In the genomic region with DNA sequence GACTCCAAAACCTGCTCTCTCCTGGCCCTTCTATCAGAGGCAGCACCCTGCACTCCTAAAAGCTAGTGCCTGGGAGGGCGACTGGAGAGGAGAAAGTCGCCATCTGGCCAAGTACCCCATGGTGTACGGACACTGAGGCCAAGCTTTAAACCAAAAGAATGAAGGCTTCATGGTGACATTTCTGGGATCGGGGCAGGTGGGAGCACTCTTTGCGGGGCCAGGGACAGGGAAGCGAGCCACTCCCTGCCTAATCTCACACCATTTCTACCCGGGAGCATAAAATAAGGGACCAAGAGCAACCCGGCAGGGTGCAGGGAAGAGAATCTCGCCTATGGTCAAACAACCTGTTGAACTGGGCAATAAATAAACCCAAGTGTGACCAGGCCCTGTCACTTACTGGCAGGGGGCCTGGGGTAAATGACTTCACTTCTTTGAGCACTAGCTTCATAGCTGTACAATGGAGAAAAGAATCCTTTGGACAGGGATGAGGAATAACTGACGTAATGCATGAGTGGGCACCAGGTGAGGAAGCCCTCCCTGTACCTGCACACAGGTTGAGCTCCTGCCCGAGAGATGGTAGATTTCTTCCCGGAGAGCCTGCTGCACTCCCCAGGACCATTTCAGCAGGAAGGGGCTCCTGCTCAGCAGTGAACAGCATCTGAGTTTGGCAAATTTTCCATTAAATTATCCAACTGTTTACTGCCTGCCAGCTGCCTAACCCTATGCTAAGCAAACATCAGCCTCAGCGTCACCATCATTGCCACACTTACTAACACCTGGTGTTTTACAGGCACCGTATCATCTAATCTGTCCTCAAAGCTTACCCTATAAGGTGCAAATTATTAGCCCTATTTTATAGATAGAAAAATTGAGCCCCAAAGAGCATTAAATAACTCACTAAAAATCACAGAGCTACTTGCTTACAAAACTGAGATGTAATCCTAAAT, we compare ENCODE assay signal across 1 cellular context.
TF ChIP-seq lines count a peak whose summit lies in the region.

No MANE protein-coding gene starts in this region.

TF ChIP-seq in HepG2, 621 proteins besides CTCF, POLR2A, EP300 and RAD21 (continued from another document and continues in another):
- TF ChIP-seq ERF (CRISPR knock-in tag; IDR thresholded peaks at IDR 0.05) (no peak), ZNF724P (CRISPR knock-in tag; IDR thresholded peaks at IDR 0.05; ENCODE audit: borderline replicate concordance) (no peak), ZNF44 (CRISPR knock-in tag; IDR thresholded peaks at IDR 0.05) (no peak), ZNF33A (CRISPR knock-in tag; IDR thresholded peaks at IDR 0.05; ENCODE audit: borderline replicate concordance) (no peak), ZNF543 (CRISPR knock-in tag; IDR thresholded peaks at IDR 0.05) (no peak), ZNF598 (CRISPR knock-in tag; IDR thresholded peaks at IDR 0.05; ENCODE audit: borderline replicate concordance) (no peak), U2AF2 (IDR thresholded peaks at IDR 0.05; ENCODE audit: low read depth, low read length) (0 out of 2 replicates have a peak, but pooled peaks have one; percentile 26), ZNF225 (CRISPR knock-in tag; IDR thresholded peaks at IDR 0.05) (no peak), ZNF883 (CRISPR knock-in tag; IDR thresholded peaks at IDR 0.05; ENCODE audit: not compliant biosample characterization) (no peak), ZNF747 (CRISPR knock-in tag; IDR thresholded peaks at IDR 0.05; ENCODE audit: borderline replicate concordance) (no peak), ONECUT2 (CRISPR knock-in tag; IDR thresholded peaks at IDR 0.05) (no peak), CREB3 (CRISPR knock-in tag; IDR thresholded peaks at IDR 0.05) (no peak), PHF5A (CRISPR knock-in tag; IDR thresholded peaks at IDR 0.05; ENCODE audit: low read depth, unreplicated experiment) (no peak), KDM1A (CRISPR knock-in tag; IDR thresholded peaks at IDR 0.05) (no peak), ZNF800 (CRISPR knock-in tag; IDR thresholded peaks at IDR 0.05) (no peak), RFX3 (CRISPR knock-in tag; IDR thresholded peaks at IDR 0.05) (no peak), MTF1 (CRISPR knock-in tag; IDR thresholded peaks at IDR 0.05) (0 out of 2 replicates have a peak, but pooled peaks have one; percentile 26), MTA1 (CRISPR knock-in tag; IDR thresholded peaks at IDR 0.05; ENCODE audit: borderline replicate concordance) (no peak), CREM (IDR thresholded peaks at IDR 0.05) (no peak), CREM (CRISPR knock-in tag; IDR thresholded peaks at IDR 0.05) (no peak), ZNF562 (CRISPR knock-in tag; IDR thresholded peaks at IDR 0.05; ENCODE audit: borderline replicate concordance) (no peak), KAT2B (IDR thresholded peaks at IDR 0.05; ENCODE audit: borderline replicate concordance, low read depth, low read length) (no peak), MAZ (IDR thresholded peaks at IDR 0.05; ENCODE audit: borderline replicate concordance, low read depth, low read length) (no peak), MAZ (CRISPR knock-in tag; IDR thresholded peaks at IDR 0.05; ENCODE audit: low read depth) (no peak), ZNF121 (CRISPR knock-in tag; IDR thresholded peaks at IDR 0.05) (no peak), TARDBP (CRISPR knock-in tag; IDR thresholded peaks at IDR 0.05) (no peak), ZNF550 (CRISPR knock-in tag; IDR thresholded peaks at IDR 0.05; ENCODE audit: borderline replicate concordance) (no peak), E2F1 (CRISPR knock-in tag; IDR thresholded peaks at IDR 0.05) (no peak), ARID3A (IDR thresholded peaks at IDR 0.05; ENCODE audit: low read depth, low read length) (no peak), ZSCAN22 (CRISPR knock-in tag; IDR thresholded peaks at IDR 0.05) (no peak), KMT2A (CRISPR knock-in tag; IDR thresholded peaks at IDR 0.05) (no peak), RBAK (CRISPR knock-in tag; IDR thresholded peaks at IDR 0.05) (no peak), GLI4 (CRISPR knock-in tag; IDR thresholded peaks at IDR 0.05; ENCODE audit: borderline replicate concordance) (no peak), TBX3 (IDR thresholded peaks at IDR 0.05; ENCODE audit: borderline replicate concordance) (no peak), ZNF552 (CRISPR knock-in tag; IDR thresholded peaks at IDR 0.05; ENCODE audit: borderline replicate concordance) (no peak; the same call in 1 of the 2 replicates), SATB2 (CRISPR knock-in tag; IDR thresholded peaks at IDR 0.05) (no peak), DR1 (CRISPR knock-in tag; IDR thresholded peaks at IDR 0.05) (no peak), EED (CRISPR knock-in tag; IDR thresholded peaks at IDR 0.05) (0 out of 2 replicates have a peak, but pooled peaks have one; percentile 39), ISX (CRISPR knock-in tag; conservative IDR thresholded peaks at IDR 0.05) (no peak), NONO (IDR thresholded peaks at IDR 0.05) (no peak), NONO (CRISPR knock-in tag; conservative IDR thresholded peaks at IDR 0.05) (peak; percentile 14; the same call in 1 of the 2 replicates), ZNF17 (CRISPR knock-in tag; IDR thresholded peaks at IDR 0.05) (no peak), AGO2 (optimal IDR thresholded peaks at IDR 0.05; ENCODE audit: low read depth, low read length) (peak; percentile 75), MEIS2 (CRISPR knock-in tag; IDR thresholded peaks at IDR 0.05) (no peak), ZSCAN20 (CRISPR knock-in tag; IDR thresholded peaks at IDR 0.05; ENCODE audit: borderline replicate concordance) (no peak), CCAR2 (optimal IDR thresholded peaks at IDR 0.05; ENCODE audit: low read depth, low read length) (no peak), ZNF138 (CRISPR knock-in tag; IDR thresholded peaks at IDR 0.05; ENCODE audit: low read depth) (no peak), HNRNPK (IDR thresholded peaks at IDR 0.05; ENCODE audit: low read depth, low read length, poor library complexity, severe bottlenecking) (no peak), ZBTB34 (CRISPR knock-in tag; IDR thresholded peaks at IDR 0.05) (no peak), SKI (IDR thresholded peaks at IDR 0.05; ENCODE audit: partially characterized antibody) (no peak), MLLT10 (CRISPR knock-in tag; IDR thresholded peaks at IDR 0.05) (peak; percentile 8)
- TF ChIP-seq, protein P1, sequence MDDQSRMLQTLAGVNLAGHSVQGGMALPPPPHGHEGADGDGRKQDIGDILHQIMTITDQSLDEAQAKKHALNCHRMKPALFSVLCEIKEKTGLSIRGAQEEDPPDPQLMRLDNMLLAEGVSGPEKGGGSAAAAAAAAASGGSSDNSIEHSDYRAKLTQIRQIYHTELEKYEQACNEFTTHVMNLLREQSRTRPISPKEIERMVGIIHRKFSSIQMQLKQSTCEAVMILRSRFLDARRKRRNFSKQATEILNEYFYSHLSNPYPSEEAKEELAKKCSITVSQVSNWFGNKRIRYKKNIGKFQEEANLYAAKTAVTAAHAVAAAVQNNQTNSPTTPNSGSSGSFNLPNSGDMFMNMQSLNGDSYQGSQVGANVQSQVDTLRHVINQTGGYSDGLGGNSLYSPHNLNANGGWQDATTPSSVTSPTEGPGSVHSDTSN (CRISPR knock-in tag; IDR thresholded peaks at IDR 0.05; ENCODE audit: borderline replicate concordance): no peak
- TF ChIP-seq, protein P2, sequence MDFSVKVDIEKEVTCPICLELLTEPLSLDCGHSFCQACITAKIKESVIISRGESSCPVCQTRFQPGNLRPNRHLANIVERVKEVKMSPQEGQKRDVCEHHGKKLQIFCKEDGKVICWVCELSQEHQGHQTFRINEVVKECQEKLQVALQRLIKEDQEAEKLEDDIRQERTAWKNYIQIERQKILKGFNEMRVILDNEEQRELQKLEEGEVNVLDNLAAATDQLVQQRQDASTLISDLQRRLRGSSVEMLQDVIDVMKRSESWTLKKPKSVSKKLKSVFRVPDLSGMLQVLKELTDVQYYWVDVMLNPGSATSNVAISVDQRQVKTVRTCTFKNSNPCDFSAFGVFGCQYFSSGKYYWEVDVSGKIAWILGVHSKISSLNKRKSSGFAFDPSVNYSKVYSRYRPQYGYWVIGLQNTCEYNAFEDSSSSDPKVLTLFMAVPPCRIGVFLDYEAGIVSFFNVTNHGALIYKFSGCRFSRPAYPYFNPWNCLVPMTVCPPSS (IDR thresholded peaks at IDR 0.05): no peak
- TF ChIP-seq, protein P3, sequence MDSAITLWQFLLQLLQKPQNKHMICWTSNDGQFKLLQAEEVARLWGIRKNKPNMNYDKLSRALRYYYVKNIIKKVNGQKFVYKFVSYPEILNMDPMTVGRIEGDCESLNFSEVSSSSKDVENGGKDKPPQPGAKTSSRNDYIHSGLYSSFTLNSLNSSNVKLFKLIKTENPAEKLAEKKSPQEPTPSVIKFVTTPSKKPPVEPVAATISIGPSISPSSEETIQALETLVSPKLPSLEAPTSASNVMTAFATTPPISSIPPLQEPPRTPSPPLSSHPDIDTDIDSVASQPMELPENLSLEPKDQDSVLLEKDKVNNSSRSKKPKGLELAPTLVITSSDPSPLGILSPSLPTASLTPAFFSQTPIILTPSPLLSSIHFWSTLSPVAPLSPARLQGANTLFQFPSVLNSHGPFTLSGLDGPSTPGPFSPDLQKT (CRISPR knock-in tag; IDR thresholded peaks at IDR 0.05; ENCODE audit: borderline replicate concordance): no peak
- TF ChIP-seq, protein P4, sequence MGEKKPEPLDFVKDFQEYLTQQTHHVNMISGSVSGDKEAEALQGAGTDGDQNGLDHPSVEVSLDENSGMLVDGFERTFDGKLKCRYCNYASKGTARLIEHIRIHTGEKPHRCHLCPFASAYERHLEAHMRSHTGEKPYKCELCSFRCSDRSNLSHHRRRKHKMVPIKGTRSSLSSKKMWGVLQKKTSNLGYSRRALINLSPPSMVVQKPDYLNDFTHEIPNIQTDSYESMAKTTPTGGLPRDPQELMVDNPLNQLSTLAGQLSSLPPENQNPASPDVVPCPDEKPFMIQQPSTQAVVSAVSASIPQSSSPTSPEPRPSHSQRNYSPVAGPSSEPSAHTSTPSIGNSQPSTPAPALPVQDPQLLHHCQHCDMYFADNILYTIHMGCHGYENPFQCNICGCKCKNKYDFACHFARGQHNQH (CRISPR knock-in tag; IDR thresholded peaks at IDR 0.05): 0 out of 2 replicates have a peak, but pooled peaks have one; percentile 5
- TF ChIP-seq, protein P5, sequence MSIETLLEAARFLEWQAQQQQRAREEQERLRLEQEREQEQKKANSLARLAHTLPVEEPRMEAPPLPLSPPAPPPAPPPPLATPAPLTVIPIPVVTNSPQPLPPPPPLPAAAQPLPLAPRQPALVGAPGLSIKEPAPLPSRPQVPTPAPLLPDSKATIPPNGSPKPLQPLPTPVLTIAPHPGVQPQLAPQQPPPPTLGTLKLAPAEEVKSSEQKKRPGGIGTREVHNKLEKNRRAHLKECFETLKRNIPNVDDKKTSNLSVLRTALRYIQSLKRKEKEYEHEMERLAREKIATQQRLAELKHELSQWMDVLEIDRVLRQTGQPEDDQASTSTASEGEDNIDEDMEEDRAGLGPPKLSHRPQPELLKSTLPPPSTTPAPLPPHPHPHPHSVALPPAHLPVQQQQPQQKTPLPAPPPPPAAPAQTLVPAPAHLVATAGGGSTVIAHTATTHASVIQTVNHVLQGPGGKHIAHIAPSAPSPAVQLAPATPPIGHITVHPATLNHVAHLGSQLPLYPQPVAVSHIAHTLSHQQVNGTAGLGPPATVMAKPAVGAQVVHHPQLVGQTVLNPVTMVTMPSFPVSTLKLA (IDR thresholded peaks at IDR 0.05): no peak
